ENCODE assay signal across 17 cellular contexts in genomic region chr16:49602201-49603041, GRCh38.
DNase-seq lines count a peak whose midpoint lies in the region; ATAC-seq and TF ChIP-seq lines count a peak whose summit lies in the region.
"Had no signal": no experiment of that assay in that cellular context is flagged by ENCODE, and none has a peak within 500 bp of the region (broad histone marks: within the 10 kb centered on the region; RNA-seq: fewer than 3 reads in every experiment).

No MANE protein-coding gene starts in this region.

- DNase-seq in right atrium auricular region (ENCODE audit: low spot score) (peak; percentile 58), left cardiac atrium (no peak), glomerular visceral epithelial cell (ENCODE audit: extremely low spot score) (peak; percentile 47), osteoblast (ENCODE audit: insufficient read length, low spot score, missing footprints) (peak; percentile 87), DMS153 (lab: John Stamatoyannopoulos, UW) (no peak)
- no peak for DNase-seq in activated naive CD4-positive, alpha-beta T cell treated with anti-CD3 and anti-CD28 coated beads, Interleukin-2, amount 10 ng/mL, durations not matched to agents 7 days and 5 days
- DNase-seq: activated effector memory CD4-positive, alpha-beta T cell treated with Interleukin-2 at 50 U/mL for 16 hours; cortex of kidney; left colon; NCI-H1048; stimulated activated CD4-positive, alpha-beta T cell treated with anti-CD3 and anti-CD28 coated beads, Interleukin-4, amount 100 ng/mL, for 4 hours had no signal

- peak overlapping the region; percentile 77 for H2AFZ ChIP-seq in osteoblast (ENCODE audit: low read length)

- H3K4me2 ChIP-seq in osteoblast (ENCODE audit: insufficient read depth, low read length): peak overlapping the region; percentile 43

- intact Hi-C loops in left cardiac atrium (cut with DNase I): loop anchor here in 1 of 2 donors (10.0 kb wide), 1 partner anchor 272 kb away; no protein-coding TSS in a partner anchor

- no peak for TF ChIP-seq CTCF in right atrium auricular region (IDR thresholded peaks at IDR 0.05)
- no peak for TF ChIP-seq CTCF in osteoblast (IDR thresholded peaks at IDR 0.05; ENCODE audit: extremely low read depth, low read depth, low read length)

- no peak for ATAC-seq in left cardiac atrium
- ATAC-seq in GM19455 (IDR thresholded peaks at IDR 0.05; ENCODE audit: unreplicated experiment): no peak
- no peak for ATAC-seq in GM21825 (IDR thresholded peaks at IDR 0.05; ENCODE audit: unreplicated experiment)
- ATAC-seq: CD8-positive, alpha-beta T cell; left colon; right lobe of liver had no signal

- H3K4me1 ChIP-seq in right atrium auricular region (no peaks in the 10 kb centered on the region), osteoblast (ENCODE audit: insufficient read depth, low read length) (no peaks in the 10 kb centered on the region)
- H3K4me1 ChIP-seq: right lobe of liver had no signal

- no peaks in the 10 kb centered on the region for H3K9me3 ChIP-seq in right atrium auricular region
- H3K9me3 ChIP-seq in osteoblast (ENCODE audit: low read depth, low read length): no peaks in the 10 kb centered on the region
- H3K9me3 ChIP-seq: right lobe of liver, tibial nerve had no signal

- H3K9me3 Mint-ChIP-seq in activated naive CD4-positive, alpha-beta T cell treated with anti-CD3 and anti-CD28 coated beads, Interleukin-2, amount 10 ng/mL, durations not matched to agents 7 days and 5 days: no peaks in the 10 kb centered on the region
- H3K9me3 Mint-ChIP-seq: CD8-positive, alpha-beta T cell; IgD-negative memory B cell had no signal

- H4K20me1 ChIP-seq in osteoblast (ENCODE audit: insufficient read depth, low read length): no peaks in the 10 kb centered on the region

- H3K79me2 ChIP-seq in osteoblast (ENCODE audit: insufficient read depth, low read length): no peaks in the 10 kb centered on the region

- H3K27me3 Mint-ChIP-seq in activated naive CD4-positive, alpha-beta T cell treated with anti-CD3 and anti-CD28 coated beads, Interleukin-2, amount 10 ng/mL, durations not matched to agents 7 days and 5 days: peaks cover 14% of the 10 kb centered on the region

- no peaks in the 10 kb centered on the region for H3K36me3 Mint-ChIP-seq in activated naive CD4-positive, alpha-beta T cell treated with anti-CD3 and anti-CD28 coated beads, Interleukin-2, amount 10 ng/mL, durations not matched to agents 7 days and 5 days
- H3K36me3 Mint-ChIP-seq: CD8-positive, alpha-beta T cell; IgD-negative memory B cell had no signal

- CTCF ChIA-PET in activated naive CD4-positive, alpha-beta T cell treated with anti-CD3 and anti-CD28 coated beads, Interleukin-2, amount 10 ng/mL, durations not matched to agents 7 days and 5 days (lab: Charles Lee): no interaction called here

- H3K27ac ChIP-seq in right atrium auricular region (no peak overlapping the region), osteoblast (ENCODE audit: low read depth, low read length) (no peak overlapping the region)
- H3K27ac ChIP-seq: right lobe of liver had no signal

- no peak overlapping the region for H3K4me3 Mint-ChIP-seq in activated naive CD4-positive, alpha-beta T cell treated with anti-CD3 and anti-CD28 coated beads, Interleukin-2, amount 10 ng/mL, durations not matched to agents 7 days and 5 days
- H3K4me3 Mint-ChIP-seq: CD8-positive, alpha-beta T cell; IgD-negative memory B cell had no signal

- no peaks in the 10 kb centered on the region for H3K27me3 ChIP-seq in right atrium auricular region
- no peaks in the 10 kb centered on the region for H3K27me3 ChIP-seq in osteoblast (ENCODE audit: insufficient read depth, low read length)
- H3K27me3 ChIP-seq: right lobe of liver, tibial nerve had no signal

- H3K4me3 ChIP-seq in right atrium auricular region: no peak overlapping the region
- H3K4me3 ChIP-seq in osteoblast (ENCODE audit: insufficient read depth, low read length): peak overlapping the region; percentile 40
- H3K4me3 ChIP-seq: right lobe of liver had no signal

- no peak overlapping the region for H3K27ac Mint-ChIP-seq in activated naive CD4-positive, alpha-beta T cell treated with anti-CD3 and anti-CD28 coated beads, Interleukin-2, amount 10 ng/mL, durations not matched to agents 7 days and 5 days
- H3K27ac Mint-ChIP-seq: CD8-positive, alpha-beta T cell; IgD-negative memory B cell had no signal

- H3K36me3 ChIP-seq in right atrium auricular region: no peaks in the 10 kb centered on the region
- no peaks in the 10 kb centered on the region for H3K36me3 ChIP-seq in osteoblast (ENCODE audit: insufficient read depth, low read length)
- H3K36me3 ChIP-seq: right lobe of liver, tibial nerve had no signal

- H3K4me1 Mint-ChIP-seq in activated naive CD4-positive, alpha-beta T cell treated with anti-CD3 and anti-CD28 coated beads, Interleukin-2, amount 10 ng/mL, durations not matched to agents 7 days and 5 days: no peaks in the 10 kb centered on the region

Comparison
In these comparisons a context has a peak if more than half of its experiments do, and no peak if none do; other contexts are left out.
1. DNase-seq: peak in right atrium auricular region (single experiment), glomerular visceral epithelial cell (single experiment) and osteoblast (single experiment); none in left cardiac atrium (single experiment), activated naive CD4-positive, alpha-beta T cell treated with anti-CD3 and anti-CD28 coated beads, Interleukin-2, amount 10 ng/mL, durations not matched to agents 7 days and 5 days (single experiment) and DMS153 (single experiment).